In genomic region chr11:11036185-11037161, GRCh38 we compare ENCODE assay signal across 8 cellular contexts.
DNase-seq lines count a peak whose midpoint lies in the region; ATAC-seq and TF ChIP-seq lines count a peak whose summit lies in the region.

No MANE protein-coding gene starts in this region.

- no peak overlapping the region for H3K4me3 Mint-ChIP-seq in memory B cell

- TF ChIP-seq EP300 in SK-N-SH (IDR thresholded peaks at IDR 0.05; ENCODE audit: borderline replicate concordance in 1 of 2, low read depth in 1 of 2, low read length in 1 of 2): no peak

- peaks cover 0 to 18% of the 10 kb centered on the region in 2 experiments; a peak in 1 of 4 replicates for H3K4me1 ChIP-seq in SK-N-SH (ENCODE audit: control insufficient read depth in 1 of 2, insufficient read depth in 2 of 2, low read depth in 1 of 2, low read length in 1 of 2)
- peaks cover 27% of the 10 kb centered on the region for H3K4me1 ChIP-seq in vagina

- H3K4me2 ChIP-seq in SK-N-SH: no peak overlapping the region

- WGBS in SK-N-SH (ENCODE audit: low lambda C conversion rate): 82% methylated on average over 4 of the region's 4 CpGs

- H3K79me2 ChIP-seq in SK-N-SH (ENCODE audit: insufficient read depth): no peaks in the 10 kb centered on the region

- H3K36me3 ChIP-seq in MG63 (no peaks in the 10 kb centered on the region), SK-N-SH (replicated peaks in 1 of 2; ENCODE audit: control insufficient read depth in 1 of 2, insufficient read depth in 2 of 2, low read length in 1 of 2) (no peaks in the 10 kb centered on the region), vagina (no peaks in the 10 kb centered on the region)

- H3K9ac ChIP-seq in SK-N-SH: no peak overlapping the region

- H3K4me1 Mint-ChIP-seq in memory B cell: no peaks in the 10 kb centered on the region

- intact Hi-C loops in vagina (cut with DNase I): no loop called here

- H3K27me3 Mint-ChIP-seq in memory B cell: peaks cover 11% of the 10 kb centered on the region

- DNase-seq in AG10803 (ENCODE audit: low read depth) (peak; percentile 59), GM10248 (ENCODE audit: extremely low spot score) (peak; percentile 64), MG63 (peak; percentile 11), SK-N-SH (peak; percentile 55), memory B cell (ENCODE audit: low spot score in 2 of 2) (peak in 1 of 2 donors; percentile 34), vagina (ENCODE audit: extremely low spot score in 2 of 2) (no peak)
- DNase-seq in effector CD8-positive, alpha-beta T cell (lab: John Stamatoyannopoulos, UW): peak; percentile 2

- H3K4me3 ChIP-seq in AG10803 (ENCODE audit: low read length): no peak overlapping the region
- H3K4me3 ChIP-seq in MG63: no peak overlapping the region
- H3K4me3 ChIP-seq in SK-N-SH (ENCODE audit: low read depth in 2 of 2, low read length in 1 of 2): no peak overlapping the region
- H3K4me3 ChIP-seq in vagina: no peak overlapping the region

- no peak overlapping the region for H2AFZ ChIP-seq in SK-N-SH (ENCODE audit: low read depth)

- H3K27me3 ChIP-seq in MG63 (no peaks in the 10 kb centered on the region), SK-N-SH (ENCODE audit: insufficient read depth) (no peaks in the 10 kb centered on the region; the same call in 1 of the 2 replicates), vagina (no peaks in the 10 kb centered on the region)

- no peaks in the 10 kb centered on the region for H3K9me3 Mint-ChIP-seq in memory B cell

- no peak overlapping the region for H3K27ac Mint-ChIP-seq in memory B cell

- no peaks in the 10 kb centered on the region for H3F3A ChIP-seq in SK-N-SH (replicated peaks; ENCODE audit: insufficient read depth)

- H3K9me3 ChIP-seq in MG63 (peaks cover 1% of the 10 kb centered on the region; the same call in 1 of the 2 replicates), SK-N-SH (no peaks in the 10 kb centered on the region), vagina (no peaks in the 10 kb centered on the region)

- TF ChIP-seq CTCF in AG10803 (conservative IDR thresholded peaks at IDR 0.05; ENCODE audit: low read length) (peak; percentile 67), GM10248 (IDR thresholded peaks at IDR 0.05; ENCODE audit: control extremely low read depth, extremely low read depth, low read depth, missing control alignments) (peak; percentile 75), SK-N-SH (IDR thresholded peaks at IDR 0.05) (peak; percentile 58), vagina (IDR thresholded peaks at IDR 0.05) (peak; percentile 49 to 75 (median 56))

- H4K20me1 ChIP-seq in SK-N-SH (ENCODE audit: insufficient read depth): no peaks in the 10 kb centered on the region

- no peaks in the 10 kb centered on the region for H3K36me3 Mint-ChIP-seq in memory B cell

- H3K27ac ChIP-seq in SK-N-SH (ENCODE audit: low read depth in 2 of 2, low read length in 1 of 2) (no peak overlapping the region), vagina (no peak overlapping the region)

- TF ChIP-seq POLR2A in vagina (IDR thresholded peaks at IDR 0.05): no peak

- ATAC-seq in memory B cell (ENCODE audit: low read depth) (peak; percentile 76), GM21723 (IDR thresholded peaks at IDR 0.05; ENCODE audit: unreplicated experiment) (no peak)

- peak; percentile 79 for TF ChIP-seq RAD21 in SK-N-SH (IDR thresholded peaks at IDR 0.05; ENCODE audit: low read length)

- H3K9me2 ChIP-seq in SK-N-SH: no peaks in the 10 kb centered on the region

- CTCF ChIA-PET in GM10248 (lab: Yijun Ruan, JAX) (interaction anchor here (0.8 to 4.8 kb wide), 31 partner anchors 8 to 751 kb away, joined by 3 to 61 read pairs (median 4); partner anchors contain the start of gene GALNT18), SK-N-SH (lab: Yijun Ruan, JAX) (interaction anchor here (0.6 to 7.7 kb wide), 37 partner anchors 9 to 1008 kb away, joined by 3 to 95 read pairs (median 3); no protein-coding TSS in a partner anchor)

- POLR2A ChIA-PET in GM10248 (lab: Yijun Ruan, JAX) (no interaction called here), SK-N-SH (lab: Yijun Ruan, JAX) (no interaction called here)

TF ChIP-seq in SK-N-SH, 30 proteins besides CTCF, POLR2A, EP300 and RAD21:
- TF ChIP-seq SMC3 (IDR thresholded peaks at IDR 0.05; ENCODE audit: low read depth, low read length) (peak; percentile 79), USF2 (IDR thresholded peaks at IDR 0.05; ENCODE audit: borderline replicate concordance, low read depth, low read length) (no peak), CHD2 (IDR thresholded peaks at IDR 0.05; ENCODE audit: low read length, partially characterized antibody) (no peak), JUND (IDR thresholded peaks at IDR 0.05) (no peak), GABPA (IDR thresholded peaks at IDR 0.05; ENCODE audit: low read depth) (no peak), SIN3A (IDR thresholded peaks at IDR 0.05; ENCODE audit: borderline replicate concordance, low read depth, low read length) (no peak)

Comparison
In these comparisons a context has a peak if more than half of its experiments do, and no peak if none do; other contexts are left out.
1. DNase-seq: peak in AG10803 (single experiment), GM10248 (single experiment), MG63 (single experiment), SK-N-SH (single experiment) and effector CD8-positive, alpha-beta T cell (single experiment); none in vagina (0 of 2).
2. Peak in every context shown above with its lines, with median percentiles within 50 percentile points of each other: CTCF ChIP-seq.